29 cellular contexts compared by ENCODE assay signal in genomic region chr5:120330555-120330954, GRCh38.
"Had no signal": no experiment of that assay in that cellular context is flagged by ENCODE, and none has a peak within 500 bp of the region (broad histone marks: within the 10 kb centered on the region; RNA-seq: fewer than 3 reads in every experiment).

No MANE protein-coding gene starts in this region.

- H3K36me3 ChIP-seq: neural progenitor cell, ovary, right lobe of liver, sigmoid colon, suprapubic skin, tibial artery, transverse colon, upper lobe of right lung, uterus had no signal

- H2AFZ ChIP-seq: neural progenitor cell, parathyroid adenoma had no signal

- H3K36me3 Mint-ChIP-seq: natural killer cell; neural progenitor cell; stimulated activated effector memory CD8-positive, alpha-beta T cell treated with anti-CD3 and anti-CD28 coated beads, Interleukin-12 subunit alpha, Interleukin-12 subunit beta, amount 100 ng/mL, for 72 hours; type B pancreatic cell had no signal

- H3K4me2 ChIP-seq: neural progenitor cell had no signal

- H3K27me3 ChIP-seq: neural progenitor cell, ovary, right lobe of liver, sigmoid colon, suprapubic skin, testis, tibial artery, transverse colon, upper lobe of right lung, uterus had no signal

- H3K9ac ChIP-seq: neural progenitor cell, parathyroid adenoma had no signal

- H3K4me1 ChIP-seq: neural progenitor cell, parathyroid adenoma, psoas muscle, right lobe of liver, sigmoid colon, suprapubic skin, testis, tibial artery, transverse colon, upper lobe of right lung, uterus had no signal

- H3K4me3 Mint-ChIP-seq: natural killer cell; nephron; neural progenitor cell; stimulated activated effector memory CD8-positive, alpha-beta T cell treated with anti-CD3 and anti-CD28 coated beads, Interleukin-12 subunit alpha, Interleukin-12 subunit beta, amount 100 ng/mL, for 72 hours; stimulated activated naive CD8-positive, alpha-beta T cell treated with anti-CD3 and anti-CD28 coated beads, Interleukin-15, amount 100 ng/mL, for 72 hours; type B pancreatic cell had no signal

- ATAC-seq: natural killer cell; psoas muscle; right cardiac atrium; right lobe of liver; stimulated activated effector memory CD8-positive, alpha-beta T cell treated with anti-CD3 and anti-CD28 coated beads, Interleukin-12 subunit alpha, Interleukin-12 subunit beta, amount 100 ng/mL, for 72 hours; stimulated activated naive CD8-positive, alpha-beta T cell treated with anti-CD3 and anti-CD28 coated beads, Interleukin-15, amount 100 ng/mL, for 72 hours; stimulated activated naive CD8-positive, alpha-beta T cell treated with anti-CD3 and anti-CD28 coated beads, Interleukin-15, Interleukin-2, amounts not matched to agents 100 U/mL and 50 U/mL, for 24 hours; upper lobe of right lung had no signal

- H3K27ac Mint-ChIP-seq: natural killer cell; nephron; neural progenitor cell; progenitor cell of endocrine pancreas; stimulated activated effector memory CD8-positive, alpha-beta T cell treated with anti-CD3 and anti-CD28 coated beads, Interleukin-12 subunit alpha, Interleukin-12 subunit beta, amount 100 ng/mL, for 72 hours; stimulated activated naive CD8-positive, alpha-beta T cell treated with anti-CD3 and anti-CD28 coated beads, Interleukin-15, amount 100 ng/mL, for 72 hours; type B pancreatic cell had no signal

- H3K79me2 ChIP-seq: parathyroid adenoma had no signal

- H3K27me3 Mint-ChIP-seq: progenitor cell of endocrine pancreas; stimulated activated naive CD8-positive, alpha-beta T cell treated with anti-CD3 and anti-CD28 coated beads, Interleukin-15, amount 100 ng/mL, for 72 hours had no signal

- H3K9me3 Mint-ChIP-seq: type B pancreatic cell had no signal

- H3K4me3 ChIP-seq: neural progenitor cell, ovary, psoas muscle, right lobe of liver, sigmoid colon, suprapubic skin, testis, tibial artery, transverse colon, upper lobe of right lung, uterus had no signal

- DNase-seq: natural killer cell; occipital lobe; ovary; posterior cingulate gyrus; psoas muscle; right cardiac atrium; right lobe of liver; sigmoid colon; small intestine; stimulated activated CD4-positive, alpha-beta T cell treated with anti-CD3 and anti-CD28 coated beads, Interleukin-15, amount 100 ng/mL, for 24 hours; stimulated activated CD4-positive, alpha-beta T cell treated with anti-CD3 and anti-CD28 coated beads, Interleukin-2, amount 100 ng/mL, for 24 hours; stimulated activated CD4-positive, alpha-beta T cell treated with anti-CD3 and anti-CD28 coated beads, Interleukin-2, amount 100 ng/mL, for 48 hours; stimulated activated CD4-positive, alpha-beta T cell treated with anti-CD3 and anti-CD28 coated beads, Interleukin-4, amount 100 ng/mL, for 24 hours; stimulated activated naive CD4-positive, alpha-beta T cell; stimulated activated naive CD8-positive, alpha-beta T cell treated with anti-CD3 and anti-CD28 coated beads, Interleukin-15, amount 100 ng/mL, for 72 hours; stimulated activated naive CD8-positive, alpha-beta T cell treated with anti-CD3 and anti-CD28 coated beads, Interleukin-15, Interleukin-2, amounts not matched to agents 100 U/mL and 50 U/mL, for 24 hours; substantia nigra; testis; tibial artery; transverse colon; upper lobe of right lung; uterus had no signal

- H3K4me1 Mint-ChIP-seq: natural killer cell; nephron; neural progenitor cell; stimulated activated effector memory CD8-positive, alpha-beta T cell treated with anti-CD3 and anti-CD28 coated beads, Interleukin-12 subunit alpha, Interleukin-12 subunit beta, amount 100 ng/mL, for 72 hours; stimulated activated naive CD8-positive, alpha-beta T cell treated with anti-CD3 and anti-CD28 coated beads, Interleukin-15, amount 100 ng/mL, for 72 hours had no signal

- H3K27ac ChIP-seq: neural progenitor cell, ovary, parathyroid adenoma, psoas muscle, right lobe of liver, sigmoid colon, suprapubic skin, testis, tibial artery, transverse colon, upper lobe of right lung, uterus had no signal

- H3K9me3 ChIP-seq: ovary, right lobe of liver, sigmoid colon, suprapubic skin, testis, transverse colon, upper lobe of right lung, uterus had no signal
